33 cellular contexts compared by ENCODE assay signal in the genomic region with DNA sequence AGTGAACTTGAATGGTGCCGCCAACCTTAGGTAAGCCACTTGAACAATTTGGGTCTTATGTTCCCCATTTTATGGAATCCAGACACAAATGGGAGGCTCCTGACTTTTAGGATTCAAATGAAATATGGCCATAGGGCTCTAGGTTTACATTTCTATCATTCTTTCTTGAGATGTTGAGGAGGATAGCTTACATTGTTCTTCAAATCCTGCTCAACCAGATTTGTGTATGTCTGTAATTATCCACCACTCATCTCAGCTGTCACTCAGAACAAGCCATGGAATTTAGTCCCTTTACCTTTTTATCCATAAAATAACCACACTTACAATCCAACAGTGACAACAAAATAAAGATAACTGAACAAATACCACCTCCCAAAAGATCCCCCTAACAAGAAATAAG.
"Had no signal": no experiment of that assay in that cellular context is flagged by ENCODE, and none has a peak within 500 bp of the region (broad histone marks: within the 10 kb centered on the region; RNA-seq: fewer than 3 reads in every experiment).

No MANE protein-coding gene starts in this region.

- H3K36me3 Mint-ChIP-seq: activated CD4-positive, alpha-beta memory T cell treated with anti-CD3 and anti-CD28 coated beads for 36 hours; activated CD8-positive, alpha-beta memory T cell treated with anti-CD3 and anti-CD28 coated beads, Interleukin-2, amount 10 ng/mL, durations not matched to agents 7 days and 5 days; activated naive CD4-positive, alpha-beta T cell treated with anti-CD3 and anti-CD28 coated beads, Interleukin-2, amount 50 U/mL, for 24 hours; activated naive CD8-positive, alpha-beta T cell treated with anti-CD3 and anti-CD28 coated beads for 36 hours had no signal

- H3K9me3 ChIP-seq: adrenal gland, body of pancreas, colonic mucosa, esophagus squamous epithelium, gastroesophageal sphincter had no signal

- H3K9me3 Mint-ChIP-seq: activated CD4-positive, alpha-beta T cell treated with anti-CD3 and anti-CD28 coated beads, Interleukin-2, amount 10 ng/mL, durations not matched to agents 24 days and 14 days; activated naive CD4-positive, alpha-beta T cell treated with anti-CD3 and anti-CD28 coated beads, Interleukin-2, amount 50 U/mL, for 24 hours; activated naive CD8-positive, alpha-beta T cell treated with anti-CD3 and anti-CD28 coated beads for 36 hours had no signal

- H3K4me1 ChIP-seq: adrenal gland, body of pancreas, colonic mucosa, esophagus squamous epithelium had no signal

- H3K4me3 ChIP-seq: adrenal gland, body of pancreas, cardiac muscle cell, colonic mucosa, esophagus squamous epithelium, gastroesophageal sphincter had no signal

- ATAC-seq: activated CD4-positive, alpha-beta T cell treated with anti-CD3 and anti-CD28 coated beads for 36 hours; activated CD8-positive, alpha-beta memory T cell treated with anti-CD3 and anti-CD28 coated beads, Interleukin-2, amount 10 ng/mL, durations not matched to agents 7 days and 5 days; activated CD8-positive, alpha-beta T cell treated with anti-CD3 and anti-CD28 coated beads, Interleukin-2, amount 10 ng/mL, durations not matched to agents 7 days and 5 days; activated naive CD8-positive, alpha-beta T cell treated with anti-CD3 and anti-CD28 coated beads, Interleukin-2, amount 50 U/mL, for 24 hours; body of pancreas; gastroesophageal sphincter; T-helper 17 cell had no signal

- DNase-seq: activated CD4-positive, alpha-beta memory T cell treated with anti-CD3 and anti-CD28 coated beads for 36 hours; activated CD4-positive, alpha-beta T cell treated with anti-CD3 and anti-CD28 coated beads for 36 hours; activated CD4-positive, alpha-beta T cell treated with anti-CD3 and anti-CD28 coated beads, Interleukin-2, amount 10 ng/mL, durations not matched to agents 24 days and 14 days; activated CD4-positive, CD25-positive, alpha-beta regulatory T cell; activated CD4-positive, CD25-positive, alpha-beta regulatory T cell treated with anti-CD3 and anti-CD28 coated beads, Interleukin-2, amount 50 U/mL, for 72 hours; activated CD8-positive, alpha-beta memory T cell treated with anti-CD3 and anti-CD28 coated beads, Interleukin-2, amount 10 ng/mL, durations not matched to agents 7 days and 5 days; activated CD8-positive, alpha-beta memory T cell treated with anti-CD3 and anti-CD28 coated beads, Interleukin-2, amount 50 U/mL, for 4 hours; activated CD8-positive, alpha-beta T cell treated with anti-CD3 and anti-CD28 coated beads, Interleukin-2, amount 10 ng/mL, durations not matched to agents 7 days and 5 days; activated effector memory CD4-positive, alpha-beta T cell treated with anti-CD3 and anti-CD28 coated beads, Interleukin-2, amount 50 U/mL, for 16 hours; activated naive CD4-positive, alpha-beta T cell treated with anti-CD3 and anti-CD28 coated beads for 36 hours; activated naive CD8-positive, alpha-beta T cell treated with anti-CD3 and anti-CD28 coated beads for 36 hours; activated naive CD8-positive, alpha-beta T cell treated with anti-CD3 and anti-CD28 coated beads, Interleukin-2, amount 50 U/mL, for 24 hours; activated T-cell treated with anti-CD3 and anti-CD28 coated beads, Interleukin-2, amount 50 U/mL, for 1 hour; activated T-cell treated with anti-CD3 and anti-CD28 coated beads, Interleukin-2, amount 50 U/mL, for 48 hours; adrenal gland; amygdala; aorta; body of pancreas; central memory CD4-positive, alpha-beta T cell; cerebellar nuclear complex; colonic mucosa; effector CD8-positive, alpha-beta T cell; esophagus squamous epithelium; foreskin melanocyte; T-helper 1 cell; T-helper 17 cell; T1000 had no signal

- H3K27ac Mint-ChIP-seq: activated CD4-positive, alpha-beta memory T cell treated with anti-CD3 and anti-CD28 coated beads for 36 hours; activated CD4-positive, alpha-beta T cell treated with anti-CD3 and anti-CD28 coated beads for 36 hours; activated CD4-positive, alpha-beta T cell treated with anti-CD3 and anti-CD28 coated beads, Interleukin-2, amount 10 ng/mL, durations not matched to agents 24 days and 14 days; activated CD8-positive, alpha-beta memory T cell treated with anti-CD3 and anti-CD28 coated beads, Interleukin-2, amount 10 ng/mL, durations not matched to agents 7 days and 5 days; activated CD8-positive, alpha-beta T cell treated with anti-CD3 and anti-CD28 coated beads, Interleukin-2, amount 10 ng/mL, durations not matched to agents 7 days and 5 days; activated naive CD4-positive, alpha-beta T cell treated with anti-CD3 and anti-CD28 coated beads for 36 hours; activated naive CD4-positive, alpha-beta T cell treated with anti-CD3 and anti-CD28 coated beads, Interleukin-2, amount 50 U/mL, for 24 hours; activated naive CD8-positive, alpha-beta T cell treated with anti-CD3 and anti-CD28 coated beads for 36 hours; activated naive CD8-positive, alpha-beta T cell treated with anti-CD3 and anti-CD28 coated beads, Interleukin-2, amount 50 U/mL, for 24 hours; activated T-helper 1 cell treated with anti-CD3 and anti-CD28 coated beads, Interleukin-12 subunit alpha, Interleukin-12 subunit beta, Interleukin-2, Interleukin-4 antibody, amounts not matched to agents 30 ng/mL and 10 ng/mL and 1 ng/mL, durations not matched to agents 14 hours and 24 hours and 36 hours; activated T-helper 2 cell treated with anti-CD3 and anti-CD28 coated beads, Interferon-gamma antibody, Interleukin-2, Interleukin-4, amounts not matched to agents 10 μg/mL and 5 μg/mL and 100 μg/mL, durations not matched to agents 14 hours and 24 hours and 36 hours; T-helper 17 cell; T-helper 2 cell treated with Interferon-gamma antibody and Interleukin-4, amounts not matched to agents 5 μg/mL and 100 μg/mL, for 36 hours had no signal

- H3K27me3 ChIP-seq: adrenal gland, body of pancreas, cardiac muscle cell, colonic mucosa, esophagus squamous epithelium, gastroesophageal sphincter had no signal

- H3K27me3 Mint-ChIP-seq: activated CD4-positive, alpha-beta memory T cell treated with anti-CD3 and anti-CD28 coated beads for 36 hours; activated CD4-positive, alpha-beta T cell treated with anti-CD3 and anti-CD28 coated beads for 36 hours; activated CD4-positive, alpha-beta T cell treated with anti-CD3 and anti-CD28 coated beads, Interleukin-2, amount 10 ng/mL, durations not matched to agents 24 days and 14 days; activated CD8-positive, alpha-beta memory T cell treated with anti-CD3 and anti-CD28 coated beads, Interleukin-2, amount 10 ng/mL, durations not matched to agents 7 days and 5 days; activated naive CD4-positive, alpha-beta T cell treated with anti-CD3 and anti-CD28 coated beads, Interleukin-2, amount 50 U/mL, for 24 hours; activated naive CD8-positive, alpha-beta T cell treated with anti-CD3 and anti-CD28 coated beads for 36 hours; activated naive CD8-positive, alpha-beta T cell treated with anti-CD3 and anti-CD28 coated beads, Interleukin-2, amount 50 U/mL, for 24 hours; T-helper 17 cell had no signal

- H3K4me1 Mint-ChIP-seq: activated CD4-positive, alpha-beta T cell treated with anti-CD3 and anti-CD28 coated beads for 36 hours; activated CD4-positive, alpha-beta T cell treated with anti-CD3 and anti-CD28 coated beads, Interleukin-2, amount 10 ng/mL, durations not matched to agents 24 days and 14 days; activated CD8-positive, alpha-beta memory T cell treated with anti-CD3 and anti-CD28 coated beads, Interleukin-2, amount 10 ng/mL, durations not matched to agents 7 days and 5 days; activated naive CD4-positive, alpha-beta T cell treated with anti-CD3 and anti-CD28 coated beads, Interleukin-2, amount 50 U/mL, for 24 hours; activated naive CD8-positive, alpha-beta T cell treated with anti-CD3 and anti-CD28 coated beads for 36 hours; activated naive CD8-positive, alpha-beta T cell treated with anti-CD3 and anti-CD28 coated beads, Interleukin-2, amount 50 U/mL, for 24 hours; T-helper 17 cell had no signal

- H3K36me3 ChIP-seq: adrenal gland, cardiac muscle cell, colonic mucosa, esophagus squamous epithelium, gastroesophageal sphincter had no signal

- H3K4me3 Mint-ChIP-seq: activated CD4-positive, alpha-beta memory T cell treated with anti-CD3 and anti-CD28 coated beads for 36 hours; activated CD4-positive, alpha-beta T cell treated with anti-CD3 and anti-CD28 coated beads for 36 hours; activated CD4-positive, alpha-beta T cell treated with anti-CD3 and anti-CD28 coated beads, Interleukin-2, amount 10 ng/mL, durations not matched to agents 24 days and 14 days; activated CD8-positive, alpha-beta memory T cell treated with anti-CD3 and anti-CD28 coated beads, Interleukin-2, amount 10 ng/mL, durations not matched to agents 7 days and 5 days; activated CD8-positive, alpha-beta T cell treated with anti-CD3 and anti-CD28 coated beads, Interleukin-2, amount 10 ng/mL, durations not matched to agents 7 days and 5 days; activated naive CD4-positive, alpha-beta T cell treated with anti-CD3 and anti-CD28 coated beads for 36 hours; activated naive CD4-positive, alpha-beta T cell treated with anti-CD3 and anti-CD28 coated beads, Interleukin-2, amount 50 U/mL, for 24 hours; activated naive CD8-positive, alpha-beta T cell treated with anti-CD3 and anti-CD28 coated beads for 36 hours; activated naive CD8-positive, alpha-beta T cell treated with anti-CD3 and anti-CD28 coated beads, Interleukin-2, amount 50 U/mL, for 24 hours; activated T-helper 1 cell treated with anti-CD3 and anti-CD28 coated beads, Interleukin-12 subunit alpha, Interleukin-12 subunit beta, Interleukin-2, Interleukin-4 antibody, amounts not matched to agents 30 ng/mL and 10 ng/mL and 1 ng/mL, durations not matched to agents 14 hours and 24 hours and 36 hours; T-helper 17 cell; T-helper 2 cell treated with Interferon-gamma antibody and Interleukin-4, amounts not matched to agents 5 μg/mL and 100 μg/mL, for 36 hours had no signal
